1 cellular context compared by ENCODE assay signal in the genomic region with DNA sequence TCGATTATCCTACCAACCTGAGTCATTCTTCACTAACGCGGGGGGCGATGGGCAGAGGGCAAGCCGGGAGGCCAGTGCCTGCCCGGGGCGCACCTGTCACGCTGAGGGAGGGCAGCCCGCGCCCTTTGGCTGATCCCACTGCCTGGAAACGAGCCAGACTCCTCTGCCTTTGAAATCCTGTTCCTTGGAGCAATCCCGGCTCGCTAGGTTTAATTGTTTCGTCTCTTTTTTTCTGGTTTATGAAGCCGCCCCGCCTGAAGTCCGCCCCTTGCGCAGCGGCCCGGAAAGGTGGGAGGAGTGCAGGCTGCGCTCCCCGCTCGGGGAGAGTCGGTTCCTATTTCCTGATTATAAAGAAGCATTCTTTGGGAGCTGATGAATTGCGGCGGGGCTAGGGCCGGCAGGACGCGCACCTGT.
TF ChIP-seq lines count a peak whose summit lies in the region.

No MANE protein-coding gene starts in this region.

TF ChIP-seq in H1, 55 proteins besides CTCF, POLR2A, EP300 and RAD21 (continued from another document):
- TF ChIP-seq CBX5 (IDR thresholded peaks at IDR 0.05; ENCODE audit: low read depth, low read length) (no peak), CBX8 (IDR thresholded peaks at IDR 0.05; ENCODE audit: borderline replicate concordance, low read depth, low read length) (no peak), SIRT6 (IDR thresholded peaks at IDR 0.05; ENCODE audit: low read length) (no peak), EGR1 (IDR thresholded peaks at IDR 0.05; ENCODE audit: borderline replicate concordance, low read depth, low read length) (no peak), SP2 (IDR thresholded peaks at IDR 0.05; ENCODE audit: low read length) (no peak), RXRA (IDR thresholded peaks at IDR 0.05; ENCODE audit: insufficient read depth, low read depth, low read length) (no peak), CEBPB (IDR thresholded peaks at IDR 0.05; ENCODE audit: low read depth, low read length) (no peak), CREB1 (IDR thresholded peaks at IDR 0.05) (no peak), TBP (IDR thresholded peaks at IDR 0.05; ENCODE audit: low read depth, low read length) (no peak), RNF2 (IDR thresholded peaks at IDR 0.05; ENCODE audit: borderline replicate concordance, low read depth, low read length, missing control alignments, poor library complexity, severe bottlenecking) (no peak), SAP30 (IDR thresholded peaks at IDR 0.05; ENCODE audit: insufficient read depth, insufficient replicate concordance, low read length) (no peak), HDAC6 (IDR thresholded peaks at IDR 0.05; ENCODE audit: low read depth, low read length) (no peak), PHF8 (conservative IDR thresholded peaks at IDR 0.05; ENCODE audit: low read depth, low read length) (no peak), POU5F1 (IDR thresholded peaks at IDR 0.05; ENCODE audit: low read depth, low read length) (no peak)
